Comparison of ENCODE assay signal across 12 cellular contexts in the genomic region with DNA sequence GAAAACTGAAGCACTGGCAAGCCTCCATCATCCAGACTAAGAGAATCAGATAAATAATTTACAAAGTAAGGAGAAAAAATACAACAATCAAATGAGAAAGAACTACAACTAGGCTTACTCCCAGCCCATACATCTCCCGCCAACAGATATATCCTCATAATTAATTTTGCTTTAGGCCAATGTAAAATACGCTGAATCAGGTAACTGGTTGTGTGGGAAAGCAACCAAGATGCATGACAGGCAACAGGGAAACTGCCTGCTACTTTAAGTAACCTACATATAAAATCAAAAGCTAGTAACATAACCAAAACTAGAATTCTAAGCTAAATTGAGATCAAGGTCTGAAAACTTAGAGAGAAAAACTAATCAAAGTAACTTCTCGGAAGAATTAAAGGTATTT.
"Had no signal": no experiment of that assay in that cellular context is flagged by ENCODE, and none has a peak within 500 bp of the region (broad histone marks: within the 10 kb centered on the region; RNA-seq: fewer than 3 reads in every experiment).

No MANE protein-coding gene starts in this region.

- ATAC-seq: activated naive CD4-positive, alpha-beta T cell treated with anti-CD3 and anti-CD28 coated beads, Interleukin-2, amount 50 U/mL, for 72 hours; foreskin keratinocyte; mucosa of descending colon; stimulated activated naive CD8-positive, alpha-beta T cell treated with anti-CD3 and anti-CD28 coated beads, Interleukin-15, Interleukin-2, amounts not matched to agents 100 U/mL and 50 U/mL, for 24 hours; upper lobe of right lung had no signal

- H3K9me3 Mint-ChIP-seq: activated B cell treated with CpG ODN at 0.5 μM for 24 hours; activated naive CD4-positive, alpha-beta T cell treated with anti-CD3 and anti-CD28 coated beads, Interleukin-2, amount 50 U/mL, for 72 hours; nephron progenitor cell had no signal

- H3K27ac ChIP-seq: foreskin keratinocyte, SK-N-MC, upper lobe of right lung had no signal

- DNase-seq: activated B cell treated with CpG ODN at 0.5 μM for 24 hours; anterior cingulate cortex; foreskin keratinocyte; head of caudate nucleus; mucosa of descending colon; nephron progenitor cell; stimulated activated CD4-positive, alpha-beta T cell treated with anti-CD3 and anti-CD28 coated beads, Interleukin-4, amount 100 ng/mL, for 1 hour; stimulated activated CD8-positive, alpha-beta memory T cell treated with anti-CD3 and anti-CD28 coated beads, Interleukin-4, amount 100 ng/mL, for 48 hours; stimulated activated naive CD8-positive, alpha-beta T cell treated with anti-CD3 and anti-CD28 coated beads, Interleukin-15, Interleukin-2, amounts not matched to agents 100 U/mL and 50 U/mL, for 24 hours; upper lobe of right lung had no signal

- H3K9me3 ChIP-seq: mucosa of descending colon, upper lobe of right lung had no signal

- H3K4me3 Mint-ChIP-seq: nephron progenitor cell had no signal

- H3K27me3 ChIP-seq: foreskin keratinocyte, upper lobe of right lung had no signal

- H3K27me3 Mint-ChIP-seq: activated B cell treated with CpG ODN at 0.5 μM for 24 hours had no signal

- H3K4me1 Mint-ChIP-seq: nephron progenitor cell had no signal
